In the genomic region with DNA sequence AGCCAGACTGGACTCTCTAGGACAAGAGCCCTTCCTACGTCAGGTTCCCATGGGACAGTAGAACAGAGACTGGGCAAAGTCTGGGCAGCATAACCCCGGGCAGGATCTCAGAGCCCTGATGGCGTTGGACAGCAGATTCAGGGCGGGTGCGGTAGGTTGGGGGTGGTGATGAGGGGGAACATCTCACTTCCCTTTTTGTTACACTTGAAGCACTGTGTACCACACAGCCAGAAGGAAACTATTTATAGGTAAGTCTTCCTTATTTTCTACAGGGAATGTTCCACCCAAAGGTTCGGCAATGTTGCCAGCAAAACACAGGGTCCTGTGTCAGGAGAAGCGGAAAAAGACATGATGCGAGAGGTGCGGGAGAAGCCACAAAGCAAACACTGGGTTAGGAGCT, we compare ENCODE assay signal across 2 cellular contexts.
TF ChIP-seq lines count a peak whose summit lies in the region.

No MANE protein-coding gene starts in this region.

TF ChIP-seq in HepG2, 621 proteins besides CTCF, POLR2A, EP300 and RAD21:
- TF ChIP-seq CCDC6 (CRISPR knock-in tag; IDR thresholded peaks at IDR 0.05), result no peak
- no peak for TF ChIP-seq CC2D1A (CRISPR knock-in tag; IDR thresholded peaks at IDR 0.05)
- no peak for TF ChIP-seq CBX5 (CRISPR knock-in tag; IDR thresholded peaks at IDR 0.05; ENCODE audit: borderline replicate concordance)
- TF ChIP-seq RFXANK (CRISPR knock-in tag; IDR thresholded peaks at IDR 0.05), result no peak
- TF ChIP-seq SNAPC2 (CRISPR knock-in tag; IDR thresholded peaks at IDR 0.05), result no peak
- no peak for TF ChIP-seq GZF1 (CRISPR knock-in tag; IDR thresholded peaks at IDR 0.05)
- TF ChIP-seq, protein P1, sequence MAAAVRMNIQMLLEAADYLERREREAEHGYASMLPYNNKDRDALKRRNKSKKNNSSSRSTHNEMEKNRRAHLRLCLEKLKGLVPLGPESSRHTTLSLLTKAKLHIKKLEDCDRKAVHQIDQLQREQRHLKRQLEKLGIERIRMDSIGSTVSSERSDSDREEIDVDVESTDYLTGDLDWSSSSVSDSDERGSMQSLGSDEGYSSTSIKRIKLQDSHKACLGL (CRISPR knock-in tag; IDR thresholded peaks at IDR 0.05), result no peak
- TF ChIP-seq PHF5A (CRISPR knock-in tag; IDR thresholded peaks at IDR 0.05; ENCODE audit: low read depth, unreplicated experiment), result no peak
- no peak for TF ChIP-seq ZFP41 (CRISPR knock-in tag; IDR thresholded peaks at IDR 0.05; ENCODE audit: borderline replicate concordance)
- no peak for TF ChIP-seq HNF4A (CRISPR knock-in tag; IDR thresholded peaks at IDR 0.05)
- no peak for TF ChIP-seq HMGXB4 (CRISPR knock-in tag; IDR thresholded peaks at IDR 0.05; ENCODE audit: borderline replicate concordance in 1 of 2, low read depth in 1 of 2)
- no peak for TF ChIP-seq ZNF652 (CRISPR knock-in tag; IDR thresholded peaks at IDR 0.05; ENCODE audit: borderline replicate concordance, low read depth)
- TF ChIP-seq SMYD3 (CRISPR knock-in tag; IDR thresholded peaks at IDR 0.05), result no peak

TF ChIP-seq in GM12878, 131 proteins besides CTCF, POLR2A, EP300 and RAD21:
- no peak for TF ChIP-seq CBX3 (IDR thresholded peaks at IDR 0.05; ENCODE audit: borderline replicate concordance, low read depth)
- TF ChIP-seq IRF4 (IDR thresholded peaks at IDR 0.05; ENCODE audit: low read depth, low read length), result peak; percentile 71
- TF ChIP-seq RUNX3 (IDR thresholded peaks at IDR 0.05; ENCODE audit: low read length), result peak; percentile 54
- peak; percentile 62; the same call in 1 of the 2 replicates for TF ChIP-seq DPF2 (IDR thresholded peaks at IDR 0.05)
- TF ChIP-seq ZBED1 (IDR thresholded peaks at IDR 0.05; ENCODE audit: borderline replicate concordance), result no peak
- TF ChIP-seq CBX5 (IDR thresholded peaks at IDR 0.05; ENCODE audit: low read depth), result no peak
- TF ChIP-seq RELB (IDR thresholded peaks at IDR 0.05; ENCODE audit: low read depth), result peak; percentile 75
- TF ChIP-seq IKZF1 (conservative IDR thresholded peaks at IDR 0.05), result peak; percentile 92
- TF ChIP-seq MLLT1 (IDR thresholded peaks at IDR 0.05), result 0 out of 2 replicates have a peak, but pooled peaks have one; percentile 14
- peak; percentile 90 for TF ChIP-seq IKZF2 (IDR thresholded peaks at IDR 0.05)
- TF ChIP-seq ZZZ3 (IDR thresholded peaks at IDR 0.05; ENCODE audit: control insufficient read depth, insufficient read length, low read depth), result no peak
- peak; percentile 48; the same call in 1 of the 2 replicates for TF ChIP-seq EED (IDR thresholded peaks at IDR 0.05; ENCODE audit: low read depth)
- TF ChIP-seq ESRRA (IDR thresholded peaks at IDR 0.05; ENCODE audit: low read length), result no peak
- TF ChIP-seq ZNF217 (IDR thresholded peaks at IDR 0.05), result no peak
- TF ChIP-seq REST (IDR thresholded peaks at IDR 0.05; ENCODE audit: low read depth, low read length), result peak; percentile 36; the same call in 1 of the 2 replicates
- TF ChIP-seq MEF2B (IDR thresholded peaks at IDR 0.05; ENCODE audit: partially characterized antibody, poor library complexity, severe bottlenecking), result peak; percentile 56
- 0 out of 2 replicates have a peak, but pooled peaks have one; percentile 40 for TF ChIP-seq MTA2 (IDR thresholded peaks at IDR 0.05; ENCODE audit: low read depth)
- no peak for TF ChIP-seq ASH2L (IDR thresholded peaks at IDR 0.05; ENCODE audit: borderline replicate concordance, low read depth)
- peak; percentile 91 for TF ChIP-seq SPI1 (IDR thresholded peaks at IDR 0.05; ENCODE audit: borderline replicate concordance, insufficient read depth, low read depth, low read length)
- no peak; the same call in 1 of the 2 replicates for TF ChIP-seq CHD2 (IDR thresholded peaks at IDR 0.05; ENCODE audit: borderline replicate concordance, low read depth, low read length)
